Comparison of ENCODE assay signal across 30 cellular contexts in the genomic region with DNA sequence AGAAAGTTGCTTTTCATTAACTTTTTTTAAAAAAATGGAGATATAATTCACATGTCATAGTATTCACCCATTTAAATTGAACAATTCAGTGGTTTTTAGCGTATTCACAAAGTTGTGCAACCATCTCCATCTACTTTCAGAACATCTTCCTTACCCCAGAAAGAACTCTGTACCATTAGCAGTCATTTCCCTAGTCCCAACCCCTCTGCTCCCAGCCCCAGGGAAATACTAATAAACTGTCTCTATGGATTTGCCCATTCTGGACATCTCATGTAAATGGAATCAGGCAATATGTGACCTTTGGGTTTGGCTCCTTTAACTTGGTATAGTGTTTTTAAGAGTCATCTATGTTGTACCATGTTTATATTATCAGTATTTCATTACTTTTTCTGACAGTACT.
"Had no signal": no experiment of that assay in that cellular context is flagged by ENCODE, and none has a peak within 500 bp of the region (broad histone marks: within the 10 kb centered on the region; RNA-seq: fewer than 3 reads in every experiment).

No MANE protein-coding gene starts in this region.

- H3K27me3 ChIP-seq: ascending aorta, breast epithelium, dorsolateral prefrontal cortex had no signal

- H3K4me3 ChIP-seq: ascending aorta, breast epithelium, cardiac muscle cell, coronary artery, dorsolateral prefrontal cortex, esophagus muscularis mucosa, gastrocnemius medialis, heart left ventricle had no signal

- H3K9me3 ChIP-seq: ascending aorta, breast epithelium, esophagus muscularis mucosa, gastrocnemius medialis, heart left ventricle had no signal

- H3K4me1 ChIP-seq: foreskin keratinocyte had no signal

- ATAC-seq: activated naive CD4-positive, alpha-beta T cell treated with anti-CD3 and anti-CD28 coated beads, Interleukin-2, amount 50 U/mL, for 72 hours; activated T-cell treated with anti-CD3 and anti-CD28 coated beads, Interleukin-2, amount 50 U/mL, for 72 hours; effector memory CD8-positive, alpha-beta T cell; foreskin keratinocyte; gastrocnemius medialis; heart left ventricle; WTC11 had no signal

- H3K36me3 ChIP-seq: ascending aorta, breast epithelium, cardiac muscle cell, esophagus muscularis mucosa, heart left ventricle had no signal

- H3K27ac ChIP-seq: ascending aorta, breast epithelium, cardiac muscle cell, coronary artery, dorsolateral prefrontal cortex, esophagus muscularis mucosa, foreskin keratinocyte, gastrocnemius medialis, heart left ventricle had no signal

- DNase-seq: activated CD4-positive, alpha-beta memory T cell treated with anti-CD3 and anti-CD28 coated beads, Interleukin-2, amount 10 ng/mL, durations not matched to agents 7 days and 5 days; activated CD4-positive, alpha-beta T cell treated with anti-CD3 and anti-CD28 coated beads for 1 hour; activated CD4-positive, alpha-beta T cell treated with anti-CD3 and anti-CD28 coated beads for 4 hours; activated CD4-positive, alpha-beta T cell treated with anti-CD3 and anti-CD28 coated beads, Interleukin-2, amount 10 ng/mL, durations not matched to agents 7 days and 5 days; activated CD4-positive, alpha-beta T cell treated with anti-CD3 and anti-CD28 coated beads, Interleukin-2, amount 50 U/mL, for 4 hours; activated CD8-positive, alpha-beta memory T cell treated with anti-CD3 and anti-CD28 coated beads, Interleukin-2, amount 50 U/mL, for 48 hours; activated gamma-delta T cell; activated naive CD4-positive, alpha-beta T cell; activated naive CD4-positive, alpha-beta T cell treated with anti-CD3 and anti-CD28 coated beads, Interleukin-2, amount 10 ng/mL, durations not matched to agents 7 days and 5 days; activated naive CD8-positive, alpha-beta T cell treated with anti-CD3 and anti-CD28 coated beads, Interleukin-2, amount 10 ng/mL, durations not matched to agents 7 days and 5 days; activated T-cell treated with anti-CD3 and anti-CD28 coated beads for 4 hours; activated T-cell treated with anti-CD3 and anti-CD28 coated beads, Interleukin-2, amount 50 U/mL, for 24 hours; activated T-cell treated with anti-CD3 and anti-CD28 coated beads, Interleukin-2, amount 50 U/mL, for 72 hours; central memory CD4-positive, alpha-beta T cell; cerebellar nuclear complex; dorsolateral prefrontal cortex; effector memory CD8-positive, alpha-beta T cell; erythroblast; foreskin keratinocyte; gastrocnemius medialis; glutamatergic neuron; heart left ventricle; T-helper 2 cell had no signal
